In genomic region chr19:46579286-46579944, GRCh38 we compare ENCODE assay signal across 8 cellular contexts. TPM values are rescaled to one million over a fixed set of nuclear protein-coding genes. Genes with fewer than 3 reads are reported as not detected.
DNase-seq lines count a peak whose midpoint lies in the region; ATAC-seq and TF ChIP-seq lines count a peak whose summit lies in the region.

No MANE protein-coding gene starts in this region.

- TF ChIP-seq POLR2A in Peyer's patch (IDR thresholded peaks at IDR 0.05), result no peak

- H3K9me3 ChIP-seq in psoas muscle (no peaks in the 10 kb centered on the region), Peyer's patch (no peaks in the 10 kb centered on the region)

- H3K9me3 Mint-ChIP-seq in central memory CD8-positive, alpha-beta T cell, result no peaks in the 10 kb centered on the region

- H3K36me3 Mint-ChIP-seq in central memory CD8-positive, alpha-beta T cell (ENCODE audit: insufficient read depth), result peaks cover 1% of the 10 kb centered on the region

- no peaks in the 10 kb centered on the region for H3K36me3 ChIP-seq in psoas muscle (ENCODE audit: insufficient read depth in 1 of 2, low read depth in 1 of 2)
- no peaks in the 10 kb centered on the region for H3K36me3 ChIP-seq in Peyer's patch

- peaks cover 8% of the 10 kb centered on the region for H3K27me3 Mint-ChIP-seq in central memory CD8-positive, alpha-beta T cell

- TF ChIP-seq CTCF in psoas muscle (IDR thresholded peaks at IDR 0.05), result peak; percentile 20
- TF ChIP-seq CTCF in Peyer's patch (IDR thresholded peaks at IDR 0.05), result peak in 1 of 6 experiments; percentile 9

- no peaks in the 10 kb centered on the region for H3K4me1 ChIP-seq in psoas muscle
- H3K4me1 ChIP-seq in Peyer's patch, result no peaks in the 10 kb centered on the region

- intact Hi-C loops in psoas muscle (cut with DNase I), result no loop called here

- H3K27ac ChIP-seq in psoas muscle, result no peak overlapping the region
- H3K27ac ChIP-seq in Peyer's patch, result no peak overlapping the region

- peak overlapping the region; percentile 70 for H3K27ac Mint-ChIP-seq in central memory CD8-positive, alpha-beta T cell (ENCODE audit: low read depth)

- H3K4me3 ChIP-seq in psoas muscle, result no peak overlapping the region
- no peak overlapping the region for H3K4me3 ChIP-seq in Peyer's patch

- ATAC-seq in central memory CD8-positive, alpha-beta T cell (replicated peaks; ENCODE audit: extremely low read depth, poor library complexity, severe bottlenecking), result peak; percentile 40
- no peak for ATAC-seq in psoas muscle
- ATAC-seq in GM18502 (IDR thresholded peaks at IDR 0.05; ENCODE audit: poor library complexity, unreplicated experiment), result no peak
- ATAC-seq in HG02973 (IDR thresholded peaks at IDR 0.05; ENCODE audit: unreplicated experiment), result no peak

- no peaks in the 10 kb centered on the region for H3K27me3 ChIP-seq in psoas muscle (ENCODE audit: insufficient read depth in 3 of 3, low read length in 2 of 3)
- H3K27me3 ChIP-seq in Peyer's patch, result no peaks in the 10 kb centered on the region

- DNase-seq in DMS 273 treated with DMSO at 0.1 percent for 48 hours (lab: John Stamatoyannopoulos, UW) (peak; percentile 25), NCI-H1105 treated with DMSO at 0.1 percent for 48 hours (lab: John Stamatoyannopoulos, UW) (peak; percentile 69), psoas muscle (no peak), Peyer's patch (no peak), NCI-H69 (lab: John Stamatoyannopoulos, UW) (no peak)
- no peak for DNase-seq in central memory CD8-positive, alpha-beta T cell (ENCODE audit: low spot score in 2 of 2)

- H3K4me1 Mint-ChIP-seq in central memory CD8-positive, alpha-beta T cell, result peaks cover 12% of the 10 kb centered on the region

- H3K4me3 Mint-ChIP-seq in central memory CD8-positive, alpha-beta T cell, result no peak overlapping the region

- WGBS in psoas muscle, 3 donors, result 37 to 60% (median 50%) methylated on average over 10 of the region's 10 CpGs

RNA-seq across cellular contexts. Expression of gene CALM3, which starts 21.7 kb away (rescaled TPM):
- 100 to 1,000 TPM; 142 to 192 (median 175) TPM for total RNA-seq in psoas muscle
- polyA plus RNA-seq in psoas muscle, result 100 to 1,000 TPM; 120 to 145 (median 124) TPM
- total RNA-seq in Peyer's patch, result 100 to 1,000 TPM; 134 to 282 (median 237) TPM

RNA-seq across cellular contexts. Expression of gene PTGIR, which starts 45.5 kb away (rescaled TPM):
- total RNA-seq in psoas muscle (1 to 10 TPM in 3 of 4 donors, under 1 TPM in 1; 0.82 to 7.0 (median 2.3) TPM), Peyer's patch (1 to 10 TPM in 2 of 4 donors, not detected in 2; 3.4 to 5.8 TPM)
- polyA plus RNA-seq in psoas muscle, result 1 to 10 TPM in 1 of 3 donors, under 1 TPM in 2; 0.74 to 1.2 (median 0.75) TPM

RNA-seq across cellular contexts. Expression of gene GNG8, which starts 56.6 kb away (rescaled TPM):
- not detected for total RNA-seq in psoas muscle
- polyA plus RNA-seq in psoas muscle, result not detected
- not detected for total RNA-seq in Peyer's patch

Comparison
In these comparisons a context has a peak if more than half of its experiments do, and no peak if none do; other contexts are left out.
1. DNase-seq: peak in DMS 273 treated with DMSO at 0.1 percent for 48 hours (single experiment) and NCI-H1105 treated with DMSO at 0.1 percent for 48 hours (single experiment); none in central memory CD8-positive, alpha-beta T cell (0 of 2), psoas muscle (0 of 2), Peyer's patch (0 of 3) and NCI-H69 (single experiment).